ENCODE assay signal across 23 cellular contexts in the genomic region with DNA sequence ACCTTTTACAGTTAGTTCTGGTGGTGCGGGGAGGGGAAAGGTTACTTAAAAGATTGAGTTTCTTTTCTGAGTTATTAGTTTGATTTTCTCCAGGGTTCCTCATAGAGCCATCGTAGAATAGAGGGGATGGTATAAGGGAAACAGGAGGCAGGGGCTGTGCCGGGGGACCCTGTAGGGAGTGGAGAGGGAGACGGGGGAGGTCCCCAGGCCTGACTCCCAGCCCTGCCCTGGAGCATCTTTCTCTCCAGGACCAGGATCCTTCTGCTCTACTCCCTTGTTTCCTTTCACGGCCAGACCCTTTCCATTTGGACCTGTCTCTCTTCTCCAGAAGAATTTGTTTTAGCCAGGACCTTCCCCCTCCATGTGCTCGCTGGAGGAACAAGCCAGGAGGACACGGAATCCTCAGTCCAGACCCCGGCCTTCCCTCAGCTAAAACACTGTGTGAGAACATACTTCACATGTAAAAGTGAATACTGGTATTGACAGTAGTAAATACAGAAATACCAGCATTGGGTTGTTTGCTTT. TPM values are rescaled to one million over a fixed set of nuclear protein-coding genes. Genes with fewer than 3 reads are reported as not detected.
DNase-seq lines count a peak whose midpoint lies in the region; ATAC-seq lines count a peak whose summit lies in the region.
"Had no signal": no experiment of that assay in that cellular context is flagged by ENCODE, and none has a peak within 500 bp of the region (broad histone marks: within the 10 kb centered on the region; RNA-seq: fewer than 3 reads in every experiment).

No MANE protein-coding gene starts in this region.

- H2BK120ac ChIP-seq in mesenchymal stem cell (ENCODE audit: low read depth, low read length), result no peak overlapping the region

- no peak overlapping the region for H2AFZ ChIP-seq in mesenchymal stem cell (ENCODE audit: low read depth, low read length)

- no peak overlapping the region for H2BK5ac ChIP-seq in mesenchymal stem cell (ENCODE audit: low read depth, low read length, poor library complexity, severe bottlenecking)

- no peak overlapping the region for H2BK15ac ChIP-seq in mesenchymal stem cell (ENCODE audit: low read depth, poor library complexity, severe bottlenecking)

- CTCF ChIA-PET in CD4-positive, alpha-beta memory T cell (lab: Charles Lee; ENCODE audit: partially characterized antibody), result interaction anchor here (0.7 to 0.8 kb wide), 2 partner anchors 17 to 54 kb away, joined by 3 read pairs; no protein-coding TSS in a partner anchor
- CTCF ChIA-PET in T-cell (lab: Charles Lee), result interaction anchor here (0.6 to 0.9 kb wide), 3 partner anchors 13 to 656 kb away, joined by 3 to 4 read pairs (median 4); no protein-coding TSS in a partner anchor

- H4K8ac ChIP-seq in mesenchymal stem cell (ENCODE audit: low read length), result no peak overlapping the region

- DNase-seq in CD4-positive, alpha-beta memory T cell, result no peak
- DNase-seq in T-cell (no peak), mesenchymal stem cell (no peak), epidermal melanocyte (ENCODE audit: insufficient read length, low spot score) (no peak), NCI-H446 treated with DMSO at 0.1 percent for 48 hours (lab: John Stamatoyannopoulos, UW) (no peak), T1000 (lab: John Stamatoyannopoulos, UW) (no peak)
- DNase-seq in stimulated activated naive CD4-positive, alpha-beta T cell (lab: John Stamatoyannopoulos, UW), result no peak
- DNase-seq: activated CD4-positive, alpha-beta T cell treated with anti-CD3 and anti-CD28 coated beads, Interleukin-2, amount 50 U/mL, for 48 hours; activated T-cell treated with anti-CD3 and anti-CD28 coated beads, Interleukin-2, amount 50 U/mL, for 4 hours; COR-L47; DND-41; effector memory CD4-positive, alpha-beta T cell; KBM-7; midbrain; NCI-H1694 treated with DMSO at 0.1 percent for 48 hours; NCI-H2227 treated with DMSO at 0.1 percent for 48 hours; right lobe of liver; upper lobe of left lung; WERI-Rb-1 had no signal

- H3K27me3 Mint-ChIP-seq in CD4-positive, alpha-beta memory T cell, result no peaks in the 10 kb centered on the region
- H3K27me3 Mint-ChIP-seq in T-cell, result no peaks in the 10 kb centered on the region
- no peaks in the 10 kb centered on the region for H3K27me3 Mint-ChIP-seq in stimulated activated memory B cell treated with anti-CD40 and anti-IgM and Interleukin-4, amounts not matched to agents 10 μg/mL and 1 μg/mL and 100 μg/mL, for 72 hours
- H3K27me3 Mint-ChIP-seq: activated naive CD4-positive, alpha-beta T cell treated with anti-CD3 and anti-CD28 coated beads, Interleukin-2, amount 50 U/mL, for 24 hours had no signal

- intact Hi-C loops in CD4-positive, alpha-beta memory T cell (cut with micrococcal nuclease), result no loop called here

- peak overlapping the region in 4 of 7 donors; percentile 18 to 77 (median 50) for H3K27ac Mint-ChIP-seq in CD4-positive, alpha-beta memory T cell
- H3K27ac Mint-ChIP-seq in T-cell, result peak overlapping the region; percentile 51 to 68
- peak overlapping the region; percentile 46 for H3K27ac Mint-ChIP-seq in stimulated activated memory B cell treated with anti-CD40 and anti-IgM and Interleukin-4, amounts not matched to agents 10 μg/mL and 1 μg/mL and 100 μg/mL, for 72 hours
- H3K27ac Mint-ChIP-seq: activated naive CD4-positive, alpha-beta T cell treated with anti-CD3 and anti-CD28 coated beads, Interleukin-2, amount 50 U/mL, for 24 hours had no signal

- H3K4me2 ChIP-seq in mesenchymal stem cell (ENCODE audit: low read length, poor library complexity, severe bottlenecking), result no peak overlapping the region

- no peak overlapping the region for H2BK12ac ChIP-seq in mesenchymal stem cell (ENCODE audit: low read length in 2 of 2)

- peaks cover 18 to 37% of the 10 kb centered on the region in 2 donors for H3K36me3 Mint-ChIP-seq in CD4-positive, alpha-beta memory T cell
- H3K36me3 Mint-ChIP-seq in T-cell, result peaks cover 31% of the 10 kb centered on the region
- H3K36me3 Mint-ChIP-seq in stimulated activated memory B cell treated with anti-CD40 and anti-IgM and Interleukin-4, amounts not matched to agents 10 μg/mL and 1 μg/mL and 100 μg/mL, for 72 hours, result peaks cover 18% of the 10 kb centered on the region

- no peak overlapping the region for H4K91ac ChIP-seq in mesenchymal stem cell (ENCODE audit: low read length)

- H3K9ac ChIP-seq in mesenchymal stem cell (ENCODE audit: low read length), result no peak overlapping the region

- peaks cover 23% of the 10 kb centered on the region for H3K79me1 ChIP-seq in mesenchymal stem cell (replicated peaks; ENCODE audit: low read length, poor library complexity, severe bottlenecking)

- peak overlapping the region; percentile 31 for H2AK5ac ChIP-seq in mesenchymal stem cell (ENCODE audit: low read length, severe bottlenecking)

- POLR2A ChIA-PET in CD4-positive, alpha-beta memory T cell (lab: Charles Lee; ENCODE audit: partially characterized antibody), result no interaction called here
- POLR2A ChIA-PET in T-cell (lab: Charles Lee), result no interaction called here

- H3K4me1 ChIP-seq in CD4-positive, alpha-beta memory T cell (ENCODE audit: insufficient read depth, low read length), result peaks cover 25% of the 10 kb centered on the region
- peaks cover 19% of the 10 kb centered on the region for H3K4me1 ChIP-seq in mesenchymal stem cell (ENCODE audit: control insufficient read depth, insufficient read depth, low read depth, low read length)
- H3K4me1 ChIP-seq: SJSA1 had no signal

- H3K9me3 Mint-ChIP-seq in CD4-positive, alpha-beta memory T cell, result no peaks in the 10 kb centered on the region
- H3K9me3 Mint-ChIP-seq in T-cell, result no peaks in the 10 kb centered on the region
- no peaks in the 10 kb centered on the region for H3K9me3 Mint-ChIP-seq in stimulated activated memory B cell treated with anti-CD40 and anti-IgM and Interleukin-4, amounts not matched to agents 10 μg/mL and 1 μg/mL and 100 μg/mL, for 72 hours
- H3K9me3 Mint-ChIP-seq: activated naive CD4-positive, alpha-beta T cell treated with anti-CD3 and anti-CD28 coated beads, Interleukin-2, amount 50 U/mL, for 24 hours; activated T-cell treated with anti-CD3 and anti-CD28 coated beads, Interleukin-2, amount 50 U/mL, for 4 hours had no signal

- no peak overlapping the region for H3K4me3 ChIP-seq in CD4-positive, alpha-beta memory T cell (ENCODE audit: low read length in 2 of 2)
- H3K4me3 ChIP-seq in mesenchymal stem cell (ENCODE audit: insufficient read depth in 1 of 2, low read depth in 1 of 2, low read length in 2 of 2), result no peak overlapping the region
- H3K4me3 ChIP-seq: right lobe of liver, SJSA1, upper lobe of left lung had no signal

- WGBS in mesenchymal stem cell, result 99% methylated on average over 7 of the region's 8 CpGs

- no peak overlapping the region for H3K4me3 Mint-ChIP-seq in CD4-positive, alpha-beta memory T cell
- H3K4me3 Mint-ChIP-seq in T-cell, result no peak overlapping the region
- no peak overlapping the region for H3K4me3 Mint-ChIP-seq in stimulated activated memory B cell treated with anti-CD40 and anti-IgM and Interleukin-4, amounts not matched to agents 10 μg/mL and 1 μg/mL and 100 μg/mL, for 72 hours
- H3K4me3 Mint-ChIP-seq: activated naive CD4-positive, alpha-beta T cell treated with anti-CD3 and anti-CD28 coated beads, Interleukin-2, amount 50 U/mL, for 24 hours; activated T-cell treated with anti-CD3 and anti-CD28 coated beads, Interleukin-2, amount 50 U/mL, for 4 hours had no signal

- no peak overlapping the region for H3K14ac ChIP-seq in mesenchymal stem cell (ENCODE audit: low read length in 2 of 2)

- H3K27ac ChIP-seq in CD4-positive, alpha-beta memory T cell (ENCODE audit: low read depth, low read length), result no peak overlapping the region
- no peak overlapping the region for H3K27ac ChIP-seq in mesenchymal stem cell (ENCODE audit: low read length, poor library complexity, severe bottlenecking)
- H3K27ac ChIP-seq: right lobe of liver, SJSA1, upper lobe of left lung, WERI-Rb-1 had no signal

- H3K18ac ChIP-seq in mesenchymal stem cell (ENCODE audit: low read depth in 1 of 2, low read length in 2 of 2), result no peak overlapping the region

- H3K36me3 ChIP-seq in CD4-positive, alpha-beta memory T cell (ENCODE audit: insufficient read depth, low read length), result peaks cover 7% of the 10 kb centered on the region
- H3K36me3 ChIP-seq in mesenchymal stem cell (ENCODE audit: control insufficient read depth in 1 of 2, insufficient read depth in 2 of 2, low read depth in 1 of 2, low read length in 2 of 2), result peaks cover 2 to 4% of the 10 kb centered on the region in 2 experiments
- H3K36me3 ChIP-seq: right lobe of liver had no signal

- H3K4me1 Mint-ChIP-seq in CD4-positive, alpha-beta memory T cell, result peaks cover 21 to 29% (median 25%) of the 10 kb centered on the region in 4 donors
- peaks cover 48 to 49% (median 48%) of the 10 kb centered on the region in 3 donors for H3K4me1 Mint-ChIP-seq in T-cell
- peaks cover 30% of the 10 kb centered on the region for H3K4me1 Mint-ChIP-seq in stimulated activated memory B cell treated with anti-CD40 and anti-IgM and Interleukin-4, amounts not matched to agents 10 μg/mL and 1 μg/mL and 100 μg/mL, for 72 hours

- H3K9me3 ChIP-seq in CD4-positive, alpha-beta memory T cell (ENCODE audit: control insufficient read depth in 1 of 2, low read length in 2 of 2), result no peaks in the 10 kb centered on the region
- no peaks in the 10 kb centered on the region for H3K9me3 ChIP-seq in mesenchymal stem cell (ENCODE audit: control insufficient read depth, low read length)
- H3K9me3 ChIP-seq: right lobe of liver, SJSA1, upper lobe of left lung had no signal

- no peaks in the 10 kb centered on the region for H3K27me3 ChIP-seq in CD4-positive, alpha-beta memory T cell (ENCODE audit: insufficient read depth, low read length)
- H3K27me3 ChIP-seq in mesenchymal stem cell (ENCODE audit: control insufficient read depth in 1 of 2, insufficient read depth in 1 of 2, low read length in 2 of 2), result no peaks in the 10 kb centered on the region
- H3K27me3 ChIP-seq: right lobe of liver, SJSA1, upper lobe of left lung had no signal

- ATAC-seq in T-cell (replicated peaks in 1 of 4), result no peak
- no peak for ATAC-seq in stimulated activated memory B cell treated with anti-CD40 and anti-IgM and Interleukin-4, amounts not matched to agents 10 μg/mL and 1 μg/mL and 100 μg/mL, for 72 hours
- ATAC-seq: activated T-cell treated with anti-CD3 and anti-CD28 coated beads, Interleukin-2, amount 50 U/mL, for 4 hours; Panc1; right lobe of liver had no signal

- H3K4ac ChIP-seq in mesenchymal stem cell (ENCODE audit: low read depth in 1 of 2, low read length in 2 of 2), result no peak overlapping the region

- H3K23ac ChIP-seq in mesenchymal stem cell (ENCODE audit: low read length in 2 of 2), result no peak overlapping the region

RNA-seq across cellular contexts. Expression of a gene that starts 35.4 kb away (rescaled TPM):
- total RNA-seq in CD4-positive, alpha-beta memory T cell, result 100 to 1,000 TPM; 129 to 136 TPM
- 10 to 100 TPM in 1 of 2 donors, 1 to 10 TPM in 1; 8.9 to 28.1 TPM for polyA plus RNA-seq in CD4-positive, alpha-beta memory T cell
- 100 to 1,000 TPM; 143 to 254 (median 163) TPM for total RNA-seq in T-cell
- 10.4 TPM for polyA plus RNA-seq in mesenchymal stem cell (2013, experiment 1 of 2)
- 7.8 TPM for polyA plus RNA-seq in mesenchymal stem cell (2013, experiment 2 of 2)
